Comparison of ENCODE assay signal across 1 cellular context in the genomic region with DNA sequence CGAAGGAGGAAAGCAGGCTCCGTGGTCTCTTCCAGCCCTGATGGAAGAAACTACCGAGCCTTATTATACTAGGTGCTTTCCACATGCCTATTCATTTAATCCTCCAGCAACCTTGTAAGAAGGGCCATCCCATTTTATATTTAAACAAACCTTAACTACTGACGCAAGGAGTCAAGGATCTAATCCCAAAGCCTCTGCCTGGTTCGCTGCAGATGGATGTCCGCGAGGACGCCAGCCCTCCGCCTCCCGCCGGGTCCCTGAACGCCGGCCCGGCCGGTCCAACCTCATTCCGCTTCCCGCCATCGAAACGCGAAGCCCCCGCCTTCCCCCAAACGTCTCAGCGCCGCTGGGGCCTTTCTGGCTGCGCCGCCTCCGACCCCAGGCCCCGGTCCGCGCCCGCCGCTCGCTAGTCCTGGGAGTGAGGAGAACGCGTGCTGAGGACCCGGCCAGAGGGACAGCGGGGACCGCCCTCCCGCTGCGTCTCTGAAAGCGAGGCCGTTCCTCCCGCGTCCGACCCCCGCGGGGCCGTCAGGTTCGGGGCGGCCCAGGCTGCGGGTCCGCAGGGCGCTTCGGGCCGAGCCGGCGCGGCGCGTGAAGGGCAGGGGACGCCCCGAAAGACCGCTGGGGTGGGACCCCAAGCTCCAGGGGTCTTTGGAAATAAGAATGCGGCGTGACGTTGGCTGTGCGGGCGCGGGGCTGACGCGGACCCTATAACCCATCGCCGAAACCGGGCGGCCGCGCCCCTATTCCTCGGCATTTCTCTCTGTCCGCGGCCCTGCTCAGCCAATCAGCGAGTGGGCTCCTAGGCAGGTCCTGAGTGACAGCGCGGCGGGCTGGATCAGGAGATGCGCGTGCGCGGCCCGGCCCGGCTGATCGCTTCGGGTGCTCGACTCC.
A peak's percentile ranks its signal among the peaks of the same experiment; 100 is the strongest.
TF ChIP-seq lines count a peak whose summit lies in the region.

No MANE protein-coding gene starts in this region.

TF ChIP-seq in HepG2, 621 proteins besides CTCF, POLR2A, EP300 and RAD21 (continued from another document and continues in another):
- TF ChIP-seq, protein P1, sequence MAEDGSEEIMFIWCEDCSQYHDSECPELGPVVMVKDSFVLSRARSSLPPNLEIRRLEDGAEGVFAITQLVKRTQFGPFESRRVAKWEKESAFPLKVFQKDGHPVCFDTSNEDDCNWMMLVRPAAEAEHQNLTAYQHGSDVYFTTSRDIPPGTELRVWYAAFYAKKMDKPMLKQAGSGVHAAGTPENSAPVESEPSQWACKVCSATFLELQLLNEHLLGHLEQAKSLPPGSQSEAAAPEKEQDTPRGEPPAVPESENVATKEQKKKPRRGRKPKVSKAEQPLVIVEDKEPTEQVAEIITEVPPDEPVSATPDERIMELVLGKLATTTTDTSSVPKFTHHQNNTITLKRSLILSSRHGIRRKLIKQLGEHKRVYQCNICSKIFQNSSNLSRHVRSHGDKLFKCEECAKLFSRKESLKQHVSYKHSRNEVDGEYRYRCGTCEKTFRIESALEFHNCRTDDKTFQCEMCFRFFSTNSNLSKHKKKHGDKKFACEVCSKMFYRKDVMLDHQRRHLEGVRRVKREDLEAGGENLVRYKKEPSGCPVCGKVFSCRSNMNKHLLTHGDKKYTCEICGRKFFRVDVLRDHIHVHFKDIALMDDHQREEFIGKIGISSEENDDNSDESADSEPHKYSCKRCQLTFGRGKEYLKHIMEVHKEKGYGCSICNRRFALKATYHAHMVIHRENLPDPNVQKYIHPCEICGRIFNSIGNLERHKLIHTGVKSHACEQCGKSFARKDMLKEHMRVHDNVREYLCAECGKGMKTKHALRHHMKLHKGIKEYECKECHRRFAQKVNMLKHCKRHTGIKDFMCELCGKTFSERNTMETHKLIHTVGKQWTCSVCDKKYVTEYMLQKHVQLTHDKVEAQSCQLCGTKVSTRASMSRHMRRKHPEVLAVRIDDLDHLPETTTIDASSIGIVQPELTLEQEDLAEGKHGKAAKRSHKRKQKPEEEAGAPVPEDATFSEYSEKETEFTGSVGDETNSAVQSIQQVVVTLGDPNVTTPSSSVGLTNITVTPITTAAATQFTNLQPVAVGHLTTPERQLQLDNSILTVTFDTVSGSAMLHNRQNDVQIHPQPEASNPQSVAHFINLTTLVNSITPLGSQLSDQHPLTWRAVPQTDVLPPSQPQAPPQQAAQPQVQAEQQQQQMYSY (CRISPR knock-in tag; IDR thresholded peaks at IDR 0.05) = 0 out of 2 replicates have a peak, but pooled peaks have one; percentile 15
- no peak for TF ChIP-seq ZFP36 (IDR thresholded peaks at IDR 0.05; ENCODE audit: borderline replicate concordance, low read depth, low read length, partially characterized antibody)
- no peak for TF ChIP-seq ZNF138 (CRISPR knock-in tag; IDR thresholded peaks at IDR 0.05; ENCODE audit: low read depth)
- TF ChIP-seq, protein P2, sequence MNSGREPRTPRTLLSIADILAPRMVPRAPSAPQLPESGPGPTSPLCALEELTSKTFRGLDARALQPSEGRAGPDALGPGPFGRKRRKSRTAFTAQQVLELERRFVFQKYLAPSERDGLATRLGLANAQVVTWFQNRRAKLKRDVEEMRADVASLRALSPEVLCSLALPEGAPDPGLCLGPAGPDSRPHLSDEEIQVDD (CRISPR knock-in tag; IDR thresholded peaks at IDR 0.05; ENCODE audit: borderline replicate concordance) = peak; percentile 54; the same call in 1 of the 2 replicates
- no peak for TF ChIP-seq ZNF850 (CRISPR knock-in tag; conservative IDR thresholded peaks at IDR 0.05)
- TF ChIP-seq POLR2AphosphoS5 (IDR thresholded peaks at IDR 0.05; ENCODE audit: low read depth, low read length) = no peak; the same call in 1 of the 2 replicates
- TF ChIP-seq, protein P3, sequence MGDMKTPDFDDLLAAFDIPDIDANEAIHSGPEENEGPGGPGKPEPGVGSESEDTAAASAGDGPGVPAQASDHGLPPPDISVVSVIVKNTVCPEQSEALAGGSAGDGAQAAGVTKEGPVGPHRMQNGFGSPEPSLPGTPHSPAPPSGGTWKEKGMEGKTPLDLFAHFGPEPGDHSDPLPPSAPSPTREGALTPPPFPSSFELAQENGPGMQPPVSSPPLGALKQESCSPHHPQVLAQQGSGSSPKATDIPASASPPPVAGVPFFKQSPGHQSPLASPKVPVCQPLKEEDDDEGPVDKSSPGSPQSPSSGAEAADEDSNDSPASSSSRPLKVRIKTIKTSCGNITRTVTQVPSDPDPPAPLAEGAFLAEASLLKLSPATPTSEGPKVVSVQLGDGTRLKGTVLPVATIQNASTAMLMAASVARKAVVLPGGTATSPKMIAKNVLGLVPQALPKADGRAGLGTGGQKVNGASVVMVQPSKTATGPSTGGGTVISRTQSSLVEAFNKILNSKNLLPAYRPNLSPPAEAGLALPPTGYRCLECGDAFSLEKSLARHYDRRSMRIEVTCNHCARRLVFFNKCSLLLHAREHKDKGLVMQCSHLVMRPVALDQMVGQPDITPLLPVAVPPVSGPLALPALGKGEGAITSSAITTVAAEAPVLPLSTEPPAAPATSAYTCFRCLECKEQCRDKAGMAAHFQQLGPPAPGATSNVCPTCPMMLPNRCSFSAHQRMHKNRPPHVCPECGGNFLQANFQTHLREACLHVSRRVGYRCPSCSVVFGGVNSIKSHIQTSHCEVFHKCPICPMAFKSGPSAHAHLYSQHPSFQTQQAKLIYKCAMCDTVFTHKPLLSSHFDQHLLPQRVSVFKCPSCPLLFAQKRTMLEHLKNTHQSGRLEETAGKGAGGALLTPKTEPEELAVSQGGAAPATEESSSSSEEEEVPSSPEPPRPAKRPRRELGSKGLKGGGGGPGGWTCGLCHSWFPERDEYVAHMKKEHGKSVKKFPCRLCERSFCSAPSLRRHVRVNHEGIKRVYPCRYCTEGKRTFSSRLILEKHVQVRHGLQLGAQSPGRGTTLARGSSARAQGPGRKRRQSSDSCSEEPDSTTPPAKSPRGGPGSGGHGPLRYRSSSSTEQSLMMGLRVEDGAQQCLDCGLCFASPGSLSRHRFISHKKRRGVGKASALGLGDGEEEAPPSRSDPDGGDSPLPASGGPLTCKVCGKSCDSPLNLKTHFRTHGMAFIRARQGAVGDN (CRISPR knock-in tag; IDR thresholded peaks at IDR 0.05) = peak; percentile 82
- no peak for TF ChIP-seq EZH2 (conservative IDR thresholded peaks at IDR 0.05; ENCODE audit: low read depth, low read length)
- TF ChIP-seq, protein P4, sequence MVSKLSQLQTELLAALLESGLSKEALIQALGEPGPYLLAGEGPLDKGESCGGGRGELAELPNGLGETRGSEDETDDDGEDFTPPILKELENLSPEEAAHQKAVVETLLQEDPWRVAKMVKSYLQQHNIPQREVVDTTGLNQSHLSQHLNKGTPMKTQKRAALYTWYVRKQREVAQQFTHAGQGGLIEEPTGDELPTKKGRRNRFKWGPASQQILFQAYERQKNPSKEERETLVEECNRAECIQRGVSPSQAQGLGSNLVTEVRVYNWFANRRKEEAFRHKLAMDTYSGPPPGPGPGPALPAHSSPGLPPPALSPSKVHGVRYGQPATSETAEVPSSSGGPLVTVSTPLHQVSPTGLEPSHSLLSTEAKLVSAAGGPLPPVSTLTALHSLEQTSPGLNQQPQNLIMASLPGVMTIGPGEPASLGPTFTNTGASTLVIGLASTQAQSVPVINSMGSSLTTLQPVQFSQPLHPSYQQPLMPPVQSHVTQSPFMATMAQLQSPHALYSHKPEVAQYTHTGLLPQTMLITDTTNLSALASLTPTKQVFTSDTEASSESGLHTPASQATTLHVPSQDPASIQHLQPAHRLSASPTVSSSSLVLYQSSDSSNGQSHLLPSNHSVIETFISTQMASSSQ (IDR thresholded peaks at IDR 0.05; ENCODE audit: low read depth) = no peak
- TF ChIP-seq, protein P4 (CRISPR knock-in tag; IDR thresholded peaks at IDR 0.05; ENCODE audit: borderline replicate concordance) = peak; percentile 47
- peak; percentile 16; the same call in 1 of the 2 replicates for TF ChIP-seq ZNF235 (CRISPR knock-in tag; IDR thresholded peaks at IDR 0.05; ENCODE audit: borderline replicate concordance)
- TF ChIP-seq PHF21A (CRISPR knock-in tag; IDR thresholded peaks at IDR 0.05) = peak; percentile 56
- no peak for TF ChIP-seq NFE2L2 (IDR thresholded peaks at IDR 0.05; ENCODE audit: low read length)
- TF ChIP-seq ZSCAN9 (CRISPR knock-in tag; IDR thresholded peaks at IDR 0.05; ENCODE audit: borderline replicate concordance) = 0 out of 2 replicates have a peak, but pooled peaks have one; percentile 12
- peak; percentile 32; the same call in 1 of the 2 replicates for TF ChIP-seq TOPORS (CRISPR knock-in tag; IDR thresholded peaks at IDR 0.05)
- TF ChIP-seq IKZF4 (CRISPR knock-in tag; IDR thresholded peaks at IDR 0.05; ENCODE audit: borderline replicate concordance, low read depth, not compliant biosample characterization) = peak; percentile 53
- TF ChIP-seq ZNF644 (CRISPR knock-in tag; IDR thresholded peaks at IDR 0.05; ENCODE audit: low read depth) = no peak
- TF ChIP-seq REPIN1 (CRISPR knock-in tag; IDR thresholded peaks at IDR 0.05; ENCODE audit: borderline replicate concordance, low read depth) = no peak
- TF ChIP-seq, protein P5, sequence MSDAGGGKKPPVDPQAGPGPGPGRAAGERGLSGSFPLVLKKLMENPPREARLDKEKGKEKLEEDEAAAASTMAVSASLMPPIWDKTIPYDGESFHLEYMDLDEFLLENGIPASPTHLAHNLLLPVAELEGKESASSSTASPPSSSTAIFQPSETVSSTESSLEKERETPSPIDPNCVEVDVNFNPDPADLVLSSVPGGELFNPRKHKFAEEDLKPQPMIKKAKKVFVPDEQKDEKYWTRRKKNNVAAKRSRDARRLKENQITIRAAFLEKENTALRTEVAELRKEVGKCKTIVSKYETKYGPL (CRISPR knock-in tag; IDR thresholded peaks at IDR 0.05) = no peak
- no peak for TF ChIP-seq ZNF432 (CRISPR knock-in tag; IDR thresholded peaks at IDR 0.05; ENCODE audit: borderline replicate concordance)
- no peak for TF ChIP-seq PTBP1 (IDR thresholded peaks at IDR 0.05; ENCODE audit: low read depth, low read length, poor library complexity, severe bottlenecking)
- TF ChIP-seq ZNF790 (CRISPR knock-in tag; IDR thresholded peaks at IDR 0.05; ENCODE audit: borderline replicate concordance) = no peak
- TF ChIP-seq, protein P6, sequence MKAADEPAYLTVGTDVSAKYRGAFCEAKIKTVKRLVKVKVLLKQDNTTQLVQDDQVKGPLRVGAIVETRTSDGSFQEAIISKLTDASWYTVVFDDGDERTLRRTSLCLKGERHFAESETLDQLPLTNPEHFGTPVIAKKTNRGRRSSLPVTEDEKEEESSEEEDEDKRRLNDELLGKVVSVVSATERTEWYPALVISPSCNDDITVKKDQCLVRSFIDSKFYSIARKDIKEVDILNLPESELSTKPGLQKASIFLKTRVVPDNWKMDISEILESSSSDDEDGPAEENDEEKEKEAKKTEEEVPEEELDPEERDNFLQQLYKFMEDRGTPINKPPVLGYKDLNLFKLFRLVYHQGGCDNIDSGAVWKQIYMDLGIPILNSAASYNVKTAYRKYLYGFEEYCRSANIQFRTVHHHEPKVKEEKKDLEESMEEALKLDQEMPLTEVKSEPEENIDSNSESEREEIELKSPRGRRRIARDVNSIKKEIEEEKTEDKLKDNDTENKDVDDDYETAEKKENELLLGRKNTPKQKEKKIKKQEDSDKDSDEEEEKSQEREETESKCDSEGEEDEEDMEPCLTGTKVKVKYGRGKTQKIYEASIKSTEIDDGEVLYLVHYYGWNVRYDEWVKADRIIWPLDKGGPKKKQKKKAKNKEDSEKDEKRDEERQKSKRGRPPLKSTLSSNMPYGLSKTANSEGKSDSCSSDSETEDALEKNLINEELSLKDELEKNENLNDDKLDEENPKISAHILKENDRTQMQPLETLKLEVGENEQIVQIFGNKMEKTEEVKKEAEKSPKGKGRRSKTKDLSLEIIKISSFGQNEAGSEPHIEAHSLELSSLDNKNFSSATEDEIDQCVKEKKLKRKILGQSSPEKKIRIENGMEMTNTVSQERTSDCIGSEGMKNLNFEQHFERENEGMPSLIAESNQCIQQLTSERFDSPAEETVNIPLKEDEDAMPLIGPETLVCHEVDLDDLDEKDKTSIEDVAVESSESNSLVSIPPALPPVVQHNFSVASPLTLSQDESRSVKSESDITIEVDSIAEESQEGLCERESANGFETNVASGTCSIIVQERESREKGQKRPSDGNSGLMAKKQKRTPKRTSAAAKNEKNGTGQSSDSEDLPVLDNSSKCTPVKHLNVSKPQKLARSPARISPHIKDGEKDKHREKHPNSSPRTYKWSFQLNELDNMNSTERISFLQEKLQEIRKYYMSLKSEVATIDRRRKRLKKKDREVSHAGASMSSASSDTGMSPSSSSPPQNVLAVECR (CRISPR knock-in tag; IDR thresholded peaks at IDR 0.05; ENCODE audit: borderline replicate concordance) = peak; percentile 63; the same call in 1 of the 2 replicates
- no peak for TF ChIP-seq ZNF558 (CRISPR knock-in tag; IDR thresholded peaks at IDR 0.05; ENCODE audit: borderline replicate concordance)
- TF ChIP-seq, protein P7, sequence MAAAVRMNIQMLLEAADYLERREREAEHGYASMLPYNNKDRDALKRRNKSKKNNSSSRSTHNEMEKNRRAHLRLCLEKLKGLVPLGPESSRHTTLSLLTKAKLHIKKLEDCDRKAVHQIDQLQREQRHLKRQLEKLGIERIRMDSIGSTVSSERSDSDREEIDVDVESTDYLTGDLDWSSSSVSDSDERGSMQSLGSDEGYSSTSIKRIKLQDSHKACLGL (CRISPR knock-in tag; IDR thresholded peaks at IDR 0.05) = peak; percentile 8; the same call in 1 of the 2 replicates
- no peak for TF ChIP-seq SKI (IDR thresholded peaks at IDR 0.05; ENCODE audit: partially characterized antibody)
- TF ChIP-seq, protein P8, sequence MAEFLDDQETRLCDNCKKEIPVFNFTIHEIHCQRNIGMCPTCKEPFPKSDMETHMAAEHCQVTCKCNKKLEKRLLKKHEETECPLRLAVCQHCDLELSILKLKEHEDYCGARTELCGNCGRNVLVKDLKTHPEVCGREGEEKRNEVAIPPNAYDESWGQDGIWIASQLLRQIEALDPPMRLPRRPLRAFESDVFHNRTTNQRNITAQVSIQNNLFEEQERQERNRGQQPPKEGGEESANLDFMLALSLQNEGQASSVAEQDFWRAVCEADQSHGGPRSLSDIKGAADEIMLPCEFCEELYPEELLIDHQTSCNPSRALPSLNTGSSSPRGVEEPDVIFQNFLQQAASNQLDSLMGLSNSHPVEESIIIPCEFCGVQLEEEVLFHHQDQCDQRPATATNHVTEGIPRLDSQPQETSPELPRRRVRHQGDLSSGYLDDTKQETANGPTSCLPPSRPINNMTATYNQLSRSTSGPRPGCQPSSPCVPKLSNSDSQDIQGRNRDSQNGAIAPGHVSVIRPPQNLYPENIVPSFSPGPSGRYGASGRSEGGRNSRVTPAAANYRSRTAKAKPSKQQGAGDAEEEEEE (CRISPR knock-in tag; IDR thresholded peaks at IDR 0.05; ENCODE audit: borderline replicate concordance) = no peak
- TF ChIP-seq, protein P9, sequence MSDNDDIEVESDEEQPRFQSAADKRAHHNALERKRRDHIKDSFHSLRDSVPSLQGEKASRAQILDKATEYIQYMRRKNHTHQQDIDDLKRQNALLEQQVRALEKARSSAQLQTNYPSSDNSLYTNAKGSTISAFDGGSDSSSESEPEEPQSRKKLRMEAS (IDR thresholded peaks at IDR 0.05) = 0 out of 2 replicates have a peak, but pooled peaks have one; percentile 12
- peak; percentile 48; the same call in 1 of the 2 replicates for TF ChIP-seq KDM2A (CRISPR knock-in tag; IDR thresholded peaks at IDR 0.05; ENCODE audit: borderline replicate concordance, low read depth)
